11 cellular contexts compared by ENCODE assay signal in genomic region chr11:19079643-19080440, GRCh38. TPM values are rescaled to one million over a fixed set of nuclear protein-coding genes. Genes with fewer than 3 reads are reported as not detected.
DNase-seq lines count a peak whose midpoint lies in the region; ATAC-seq and TF ChIP-seq lines count a peak whose summit lies in the region.
"Had no signal": no experiment of that assay in that cellular context is flagged by ENCODE, and none has a peak within 500 bp of the region (broad histone marks: within the 10 kb centered on the region; RNA-seq: fewer than 3 reads in every experiment).

No MANE protein-coding gene starts in this region.

- H3K27ac ChIP-seq in left ventricle myocardium inferior (replicated peaks) (no peak overlapping the region), lung (ENCODE audit: low read depth in 1 of 2, low read length in 1 of 2) (no peak overlapping the region)

- intact Hi-C loops in left cardiac atrium (cut with DNase I), result loop anchor here in 1 of 2 donors (5.0 to 10.0 kb wide), 3 partner anchors 32 to 165 kb away; partner anchors contain the start of gene E2F8
- intact Hi-C loops in left ventricle myocardium inferior (cut with micrococcal nuclease), result no loop called here
- intact Hi-C loops in Right ventricle myocardium inferior (cut with DNase I), result loop anchor here (5.0 to 10.0 kb wide), 2 partner anchors 32 to 165 kb away; partner anchors contain the start of gene E2F8

- H3K4me1 ChIP-seq in left ventricle myocardium inferior (peaks cover 5% of the 10 kb centered on the region), lung (ENCODE audit: control insufficient read depth in 2 of 2, insufficient read depth in 2 of 2, low read length in 2 of 2) (peaks cover 0 to 2% of the 10 kb centered on the region in 2 donors)

- H3K9me3 ChIP-seq in left ventricle myocardium inferior (replicated peaks) (no peaks in the 10 kb centered on the region), lung (ENCODE audit: control insufficient read depth in 2 of 2, insufficient read depth in 1 of 2, low read length in 1 of 2) (no peaks in the 10 kb centered on the region)

- no peak for DNase-seq in left cardiac atrium
- no peak for DNase-seq in left ventricle myocardium inferior
- DNase-seq in choroid plexus epithelial cell (ENCODE audit: low read depth), result peak; percentile 48
- DNase-seq in lung (ENCODE audit: low spot score), result no peak
- no peak for DNase-seq in Right ventricle myocardium inferior (ENCODE audit: missing footprints)
- DNase-seq: aorta had no signal

- H3K36me3 ChIP-seq in left ventricle myocardium inferior, result no peaks in the 10 kb centered on the region
- H3K36me3 ChIP-seq in lung (ENCODE audit: control insufficient read depth in 2 of 2, insufficient read depth in 2 of 2, low read length in 2 of 2), result no peaks in the 10 kb centered on the region

- 46 to 59% methylated on average over 6 of the region's 6 CpGs for WGBS in lung, 2 donors

- H3K27me3 ChIP-seq in left ventricle myocardium inferior (ENCODE audit: low read depth), result no peaks in the 10 kb centered on the region
- H3K27me3 ChIP-seq in lung (ENCODE audit: control insufficient read depth, insufficient read depth), result no peaks in the 10 kb centered on the region

- ATAC-seq in left cardiac atrium (peak; percentile 52 to 85), lung (ENCODE audit: insufficient read depth, low FRiP score) (peak; percentile 59), GM21717 (IDR thresholded peaks at IDR 0.05; ENCODE audit: unreplicated experiment) (no peak), GM18511 (IDR thresholded peaks at IDR 0.05; ENCODE audit: unreplicated experiment) (no peak), HG03520 (IDR thresholded peaks at IDR 0.05; ENCODE audit: unreplicated experiment) (no peak), Right ventricle myocardium inferior (no peak)

- TF ChIP-seq CTCF in left ventricle myocardium inferior (IDR thresholded peaks at IDR 0.05; ENCODE audit: borderline replicate concordance) (no peak), choroid plexus epithelial cell (conservative IDR thresholded peaks at IDR 0.05; ENCODE audit: low read depth, low read length) (no peak), lung (IDR thresholded peaks at IDR 0.05; ENCODE audit: control extremely low read depth, extremely low read depth) (no peak)

- H3K4me3 ChIP-seq in left ventricle myocardium inferior (no peak overlapping the region), choroid plexus epithelial cell (ENCODE audit: low read depth, low read length) (no peak overlapping the region), lung (no peak overlapping the region)

RNA-seq across cellular contexts. Expression of gene MRGPRX2, which starts 19.3 kb away (rescaled TPM):
- total RNA-seq in left cardiac atrium (not detected), left ventricle myocardium inferior (not detected), lung (not detected), Right ventricle myocardium inferior (not detected)
- polyA plus RNA-seq in lung, result not detected
- total RNA-seq: aorta, skeletal muscle tissue had no signal
- polyA plus RNA-seq: AG04450, aorta had no signal

RNA-seq across cellular contexts. Expression of gene ZDHHC13, which starts 37.1 kb away (rescaled TPM):
- total RNA-seq in left cardiac atrium (10 to 100 TPM; 12.0 to 16.5 TPM), left ventricle myocardium inferior (8.0 TPM), lung (10 to 100 TPM; 13.5 to 20.0 TPM), Right ventricle myocardium inferior (5.0 TPM)
- 10 to 100 TPM; 10.6 to 11.3 TPM for polyA plus RNA-seq in lung

Comparison
In these comparisons a context has a peak if more than half of its experiments do, and no peak if none do; other contexts are left out.
1. ATAC-seq: peak in left cardiac atrium (2 of 2) and lung (single experiment); none in GM21717 (single experiment), GM18511 (single experiment), HG03520 (single experiment) and Right ventricle myocardium inferior (single experiment).